Comparison of ENCODE assay signal across 17 cellular contexts in the genomic region with DNA sequence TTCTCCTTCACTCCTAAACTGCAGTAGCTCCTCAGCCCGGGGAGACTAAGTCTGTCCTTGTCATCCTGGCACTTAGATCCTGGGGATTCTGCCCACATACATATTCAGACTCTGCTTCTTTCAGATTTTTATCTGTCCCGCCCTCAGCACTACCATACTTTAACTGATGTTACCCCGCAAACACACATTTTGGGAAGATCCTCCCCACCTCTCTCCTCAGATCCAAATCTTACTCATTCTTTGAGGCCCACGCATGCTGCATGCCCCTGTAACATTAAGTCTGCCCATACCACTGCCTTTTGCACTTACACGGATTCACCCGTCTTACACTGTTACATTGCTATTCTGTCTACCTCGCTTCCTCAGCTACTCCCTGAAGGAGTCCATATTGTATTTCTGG. TPM values are rescaled to one million over a fixed set of nuclear protein-coding genes. Genes with fewer than 3 reads are reported as not detected.
"Had no signal": no experiment of that assay in that cellular context is flagged by ENCODE, and none has a peak within 500 bp of the region (broad histone marks: within the 10 kb centered on the region; RNA-seq: fewer than 3 reads in every experiment).

No MANE protein-coding gene starts in this region.

- H3K9me3 ChIP-seq: heart right ventricle had no signal

- DNase-seq: activated CD4-positive, alpha-beta T cell treated with anti-CD3 and anti-CD28 coated beads, Interleukin-2, amount 10 ng/mL, durations not matched to agents 24 days and 14 days; activated CD4-positive, CD25-positive, alpha-beta regulatory T cell; activated naive CD4-positive, alpha-beta T cell; activated naive CD8-positive, alpha-beta T cell treated with anti-CD3 and anti-CD28 coated beads, Interleukin-2, amount 10 ng/mL, durations not matched to agents 7 days and 5 days; effector memory CD4-positive, alpha-beta T cell; heart right ventricle; left colon; stimulated activated CD4-positive, alpha-beta T cell treated with anti-CD3 and anti-CD28 coated beads, Interleukin-12 subunit alpha, Interleukin-12 subunit beta, amount 100 ng/mL, for 4 hours; stimulated activated CD4-positive, alpha-beta T cell treated with anti-CD3 and anti-CD28 coated beads, Interleukin-2, amount 100 ng/mL, for 24 hours; trophoblast cell had no signal

- H3K27me3 ChIP-seq: heart right ventricle had no signal

- ATAC-seq: stimulated activated effector memory CD8-positive, alpha-beta T cell treated with anti-CD3 and anti-CD28 coated beads, Interleukin-12 subunit alpha, Interleukin-12 subunit beta, amount 100 ng/mL, for 72 hours had no signal

- H3K36me3 Mint-ChIP-seq: activated naive CD8-positive, alpha-beta T cell treated with anti-CD3 and anti-CD28 coated beads, Interleukin-2, amount 10 ng/mL, durations not matched to agents 7 days and 5 days; memory B cell; stimulated activated effector memory CD8-positive, alpha-beta T cell treated with anti-CD3 and anti-CD28 coated beads, Interleukin-12 subunit alpha, Interleukin-12 subunit beta, amount 100 ng/mL, for 72 hours had no signal

- H3K9me3 Mint-ChIP-seq: activated CD4-positive, alpha-beta T cell treated with anti-CD3 and anti-CD28 coated beads, Interleukin-2, amount 10 ng/mL, durations not matched to agents 24 days and 14 days; activated naive CD8-positive, alpha-beta T cell treated with anti-CD3 and anti-CD28 coated beads, Interleukin-2, amount 10 ng/mL, durations not matched to agents 7 days and 5 days; activated T-helper 1 cell treated with anti-CD3 and anti-CD28 coated beads, Interleukin-12 subunit alpha, Interleukin-12 subunit beta, Interleukin-2, Interleukin-4 antibody, amounts not matched to agents 30 ng/mL and 10 ng/mL and 1 ng/mL, durations not matched to agents 14 hours and 24 hours and 36 hours; dendritic cell treated with granulocyte-macrophage colony-stimulating factor and Interleukin-4, amounts not matched to agents 40 ng/mL and 50 ng/mL, for 4 days; memory B cell; neural crest cell; stimulated activated effector memory CD8-positive, alpha-beta T cell treated with anti-CD3 and anti-CD28 coated beads, Interleukin-12 subunit alpha, Interleukin-12 subunit beta, amount 100 ng/mL, for 72 hours; T-helper 2 cell treated with Interferon-gamma antibody and Interleukin-4, amounts not matched to agents 5 μg/mL and 100 μg/mL, for 36 hours had no signal

- H3K4me3 Mint-ChIP-seq: activated CD4-positive, alpha-beta T cell treated with anti-CD3 and anti-CD28 coated beads, Interleukin-2, amount 10 ng/mL, durations not matched to agents 24 days and 14 days; activated naive CD8-positive, alpha-beta T cell treated with anti-CD3 and anti-CD28 coated beads, Interleukin-2, amount 10 ng/mL, durations not matched to agents 7 days and 5 days; activated T-helper 1 cell treated with anti-CD3 and anti-CD28 coated beads, Interleukin-12 subunit alpha, Interleukin-12 subunit beta, Interleukin-2, Interleukin-4 antibody, amounts not matched to agents 30 ng/mL and 10 ng/mL and 1 ng/mL, durations not matched to agents 14 hours and 24 hours and 36 hours; dendritic cell treated with granulocyte-macrophage colony-stimulating factor and Interleukin-4, amounts not matched to agents 40 ng/mL and 50 ng/mL, for 4 days; memory B cell; neural crest cell; T-helper 2 cell treated with Interferon-gamma antibody and Interleukin-4, amounts not matched to agents 5 μg/mL and 100 μg/mL, for 36 hours had no signal

- H3K27ac Mint-ChIP-seq: activated CD4-positive, alpha-beta T cell treated with anti-CD3 and anti-CD28 coated beads, Interleukin-2, amount 10 ng/mL, durations not matched to agents 24 days and 14 days; activated naive CD8-positive, alpha-beta T cell treated with anti-CD3 and anti-CD28 coated beads, Interleukin-2, amount 10 ng/mL, durations not matched to agents 7 days and 5 days; activated T-helper 1 cell treated with anti-CD3 and anti-CD28 coated beads, Interleukin-12 subunit alpha, Interleukin-12 subunit beta, Interleukin-2, Interleukin-4 antibody, amounts not matched to agents 30 ng/mL and 10 ng/mL and 1 ng/mL, durations not matched to agents 14 hours and 24 hours and 36 hours; memory B cell; stimulated activated effector memory CD8-positive, alpha-beta T cell treated with anti-CD3 and anti-CD28 coated beads, Interleukin-12 subunit alpha, Interleukin-12 subunit beta, amount 100 ng/mL, for 72 hours; T-helper 2 cell treated with Interferon-gamma antibody and Interleukin-4, amounts not matched to agents 5 μg/mL and 100 μg/mL, for 36 hours had no signal

- H3K36me3 ChIP-seq: heart right ventricle had no signal

RNA-seq across cellular contexts. Expression of a gene that starts 43.3 kb away (rescaled TPM):
- total RNA-seq: activated naive CD8-positive, alpha-beta T cell treated with anti-CD3 and anti-CD28 coated beads, Interleukin-2, amount 10 ng/mL, durations not matched to agents 7 days and 5 days; osteoblast had no signal
